ENCODE assay signal across 8 cellular contexts in genomic region chr7:139231513-139232376, GRCh38. TPM values are rescaled to one million over a fixed set of nuclear protein-coding genes. Genes with fewer than 3 reads are reported as not detected.
DNase-seq lines count a peak whose midpoint lies in the region; ATAC-seq and TF ChIP-seq lines count a peak whose summit lies in the region.

No MANE protein-coding gene starts in this region.

- H3K4me3 ChIP-seq in AG04450 (ENCODE audit: low read depth, low read length): peak overlapping the region; percentile 96
- peak overlapping the region; percentile 97 for H3K4me3 ChIP-seq in OCI-LY7 (ENCODE audit: low read depth, low read length, poor library complexity, severe bottlenecking)
- H3K4me3 ChIP-seq in trophoblast cell (ENCODE audit: low read depth, low read length): peak overlapping the region; percentile 100

- H2AFZ ChIP-seq in OCI-LY7 (ENCODE audit: low read length) (peak overlapping the region; percentile 96), trophoblast cell (ENCODE audit: insufficient read depth, low read length, poor library complexity) (peak overlapping the region; percentile 78)

- no peak overlapping the region for H3K23ac ChIP-seq in trophoblast cell (ENCODE audit: low read length)

- peak overlapping the region; percentile 41 for H3K4ac ChIP-seq in trophoblast cell (ENCODE audit: low read depth, low read length)

- H3K4me1 ChIP-seq in OCI-LY7 (ENCODE audit: insufficient read depth, low read length, poor library complexity, severe bottlenecking) (peaks cover 14% of the 10 kb centered on the region), trophoblast cell (ENCODE audit: control insufficient read depth in 1 of 2, insufficient read depth in 2 of 2, low read length in 2 of 2) (peaks cover 0 to 2% of the 10 kb centered on the region in 2 experiments)

- no peak overlapping the region for H3K27ac Mint-ChIP-seq in activated naive CD4-positive, alpha-beta T cell treated with anti-CD3 and anti-CD28 coated beads for 36 hours

- H3K79me2 ChIP-seq in OCI-LY7 (ENCODE audit: insufficient read depth, low read depth, low read length) (peaks cover 45% of the 10 kb centered on the region), trophoblast cell (ENCODE audit: control insufficient read depth, insufficient read depth, low read length, poor library complexity) (peaks cover 8% of the 10 kb centered on the region)

- H3K9me2 ChIP-seq in OCI-LY7 (ENCODE audit: insufficient read depth, low read length): no peaks in the 10 kb centered on the region

- ATAC-seq in GM18511 (IDR thresholded peaks at IDR 0.05; ENCODE audit: unreplicated experiment) (peak; percentile 39), HG02970 (IDR thresholded peaks at IDR 0.05; ENCODE audit: low FRiP score, unreplicated experiment) (peak; percentile 35), Right ventricle myocardium superior (ENCODE audit: poor library complexity) (peak; percentile 60)

- no peaks in the 10 kb centered on the region for H3K9me3 Mint-ChIP-seq in activated naive CD4-positive, alpha-beta T cell treated with anti-CD3 and anti-CD28 coated beads for 36 hours

- H3K27me3 Mint-ChIP-seq in activated naive CD4-positive, alpha-beta T cell treated with anti-CD3 and anti-CD28 coated beads for 36 hours (ENCODE audit: low read depth): no peaks in the 10 kb centered on the region

- H2BK120ac ChIP-seq in trophoblast cell (ENCODE audit: insufficient read depth, low read length, poor library complexity): peak overlapping the region; percentile 43

- peak overlapping the region; percentile 84 for H4K91ac ChIP-seq in trophoblast cell (ENCODE audit: low read depth, low read length)

- peak overlapping the region; percentile 90 for H4K12ac ChIP-seq in trophoblast cell (ENCODE audit: low read depth, low read length)

- H3K14ac ChIP-seq in trophoblast cell (ENCODE audit: low read length): peak overlapping the region; percentile 81

- peak overlapping the region; percentile 64 for H3K18ac ChIP-seq in trophoblast cell (ENCODE audit: low read length)

- intact Hi-C loops in OCI-LY7 (cut with micrococcal nuclease; ENCODE audit: unreplicated experiment) (loop anchor here (1.0 to 2.0 kb wide), 3 partner anchors 109 to 128 kb away; partner anchors contain the start of genes LUC7L2 and ZC3HAV1), Right ventricle myocardium superior (cut with DNase I) (no loop called here)
- intact Hi-C loops in activated naive CD4-positive, alpha-beta T cell treated with anti-CD3 and anti-CD28 coated beads for 36 hours (cut with micrococcal nuclease): loop anchor here (1.0 to 5.0 kb wide), 10 partner anchors 98 to 936 kb away; partner anchors contain the start of gene TRIM24

- TF ChIP-seq CTCF in AG04450 (IDR thresholded peaks at IDR 0.05; ENCODE audit: low read depth, low read length): no peak
- no peak for TF ChIP-seq CTCF in OCI-LY7 (conservative IDR thresholded peaks at IDR 0.05; ENCODE audit: low read length)

- H3K27me3 ChIP-seq in AG04450 (ENCODE audit: control insufficient read depth, insufficient read depth, low read length) (no peaks in the 10 kb centered on the region), trophoblast cell (ENCODE audit: insufficient read depth, low read length) (peaks cover 2% of the 10 kb centered on the region)

- no CpG with 5 or more reads among the region's 101 CpGs for WGBS in trophoblast cell (ENCODE audit: extremely low coverage, insufficient coverage, insufficient read length)

- peak overlapping the region; percentile 90 for H3K4me3 Mint-ChIP-seq in activated naive CD4-positive, alpha-beta T cell treated with anti-CD3 and anti-CD28 coated beads for 36 hours

- H3K79me1 ChIP-seq in trophoblast cell (ENCODE audit: low read length): peaks cover 9% of the 10 kb centered on the region

- H3K27ac ChIP-seq in AG04450 (ENCODE audit: low read depth, low read length): peak overlapping the region; percentile 85
- H3K27ac ChIP-seq in OCI-LY7 (ENCODE audit: low read depth, low read length, poor library complexity, severe bottlenecking): peak overlapping the region; percentile 63
- H3K27ac ChIP-seq in trophoblast cell (ENCODE audit: low read depth, low read length): peak overlapping the region; percentile 48

- no peak for DNase-seq in AG04450 (ENCODE audit: low read depth, low spot score)
- DNase-seq in OCI-LY7 (ENCODE audit: low spot score): peak; percentile 55
- peak; percentile 36 for DNase-seq in activated naive CD4-positive, alpha-beta T cell treated with anti-CD3 and anti-CD28 coated beads for 36 hours
- DNase-seq in Right ventricle myocardium superior: no peak
- peak in 1 of 2 donors; percentile 34 for DNase-seq in trophoblast cell
- no peak for DNase-seq in NCI-H187 treated with DMSO at 0.1 percent for 48 hours (lab: John Stamatoyannopoulos, UW)

- POLR2A ChIA-PET in AG04450 (lab: Yijun Ruan, JAX) (interaction anchor here (1.0 kb wide), 1 partner anchor 99 kb away, joined by 3 read pairs; a partner anchor contains a TSS), OCI-LY7 (lab: Charles Lee) (interaction anchor here (0.6 to 2.2 kb wide), 4 partner anchors 47 to 1095 kb away, joined by 3 to 5 read pairs (median 4); no protein-coding TSS in a partner anchor)

- H3K36me3 ChIP-seq in OCI-LY7 (ENCODE audit: insufficient read depth, low read length) (no peaks in the 10 kb centered on the region), trophoblast cell (ENCODE audit: control insufficient read depth in 1 of 2, insufficient read depth in 2 of 2, low read length in 2 of 2) (no peaks in the 10 kb centered on the region)

- CTCF ChIA-PET in AG04450 (lab: Charles Lee): interaction anchor here (0.7 to 0.9 kb wide), 2 partner anchors 108 to 172 kb away, joined by 3 read pairs; no protein-coding TSS in a partner anchor
- CTCF ChIA-PET in OCI-LY7 (lab: Charles Lee; ENCODE audit: unreplicated experiment): interaction anchor here (0.6 kb wide), 1 partner anchor 193 kb away, joined by 5 read pairs; no protein-coding TSS in a partner anchor
- CTCF ChIA-PET in activated naive CD4-positive, alpha-beta T cell treated with anti-CD3 and anti-CD28 coated beads for 36 hours (lab: Charles Lee): interaction anchor here (1.0 to 1.7 kb wide), 3 partner anchors 10 to 136 kb away, joined by 3 to 5 read pairs (median 3); no protein-coding TSS in a partner anchor

- H2AK5ac ChIP-seq in trophoblast cell (ENCODE audit: low read length): no peak overlapping the region

- peak overlapping the region; percentile 48 for H2BK5ac ChIP-seq in trophoblast cell (ENCODE audit: low read depth, low read length, poor library complexity)

- no peaks in the 10 kb centered on the region; the same call in 1 of the 2 replicates for H3K9me3 ChIP-seq in AG04450 (ENCODE audit: control insufficient read depth, insufficient read depth, low read length)
- no peaks in the 10 kb centered on the region for H3K9me3 ChIP-seq in OCI-LY7 (ENCODE audit: low read length)
- H3K9me3 ChIP-seq in trophoblast cell (ENCODE audit: insufficient read depth, low read depth, low read length): peaks cover 1% of the 10 kb centered on the region

- peaks cover 3% of the 10 kb centered on the region for H3K36me3 Mint-ChIP-seq in activated naive CD4-positive, alpha-beta T cell treated with anti-CD3 and anti-CD28 coated beads for 36 hours (ENCODE audit: low read depth)

- H3K4me2 ChIP-seq in OCI-LY7 (ENCODE audit: low read length) (peak overlapping the region; percentile 84), trophoblast cell (ENCODE audit: low read length) (peak overlapping the region; percentile 96)

- H4K20me1 ChIP-seq in OCI-LY7 (ENCODE audit: insufficient read depth, low read length): peaks cover 10% of the 10 kb centered on the region; the same call in 1 of the 2 replicates

- peak overlapping the region; percentile 98 for H3K9ac ChIP-seq in trophoblast cell (ENCODE audit: low read length)

- H4K8ac ChIP-seq in trophoblast cell (ENCODE audit: low read depth, low read length): peak overlapping the region; percentile 96

- no TSS peak for BruUV-seq in OCI-LY7 (replicated peaks; lab: Mats Ljungman, UMichigan)

- H3K4me1 Mint-ChIP-seq in activated naive CD4-positive, alpha-beta T cell treated with anti-CD3 and anti-CD28 coated beads for 36 hours (ENCODE audit: low read depth): peaks cover 24% of the 10 kb centered on the region

- H2BK12ac ChIP-seq in trophoblast cell (ENCODE audit: low read length): peak overlapping the region; percentile 24

RNA-seq across cellular contexts. Expression of gene UBN2, which starts 0.7 kb away (rescaled TPM):
- polyA plus RNA-seq in AG04450 (2011; rRNA removed): 3.3 and 4.7 TPM in 2 replicates
- polyA minus RNA-seq in AG04450 (2011; rRNA and poly(A)+ RNA removed): 5.4 and 8.6 TPM in 2 replicates
- 7.2 and 8.0 TPM in 2 replicates for total RNA-seq in OCI-LY7 (2014; rRNA removed; shearing (Covaris generic))
- total RNA-seq in OCI-LY7 (2022) (19.9 and 21.1 TPM in 2 replicates), Right ventricle myocardium superior (11.9 TPM)
- total RNA-seq in activated naive CD4-positive, alpha-beta T cell treated with anti-CD3 and anti-CD28 coated beads for 36 hours: 10 to 100 TPM in 1 of 2 experiments, 1 to 10 TPM in 1; 9.7 to 10.6 TPM
- polyA plus RNA-seq in trophoblast cell (2013): 7.9 and 8.6 TPM in 2 replicates

Comparison
In these comparisons a context has a peak if more than half of its experiments do, and no peak if none do; other contexts are left out.
1. DNase-seq: peak in OCI-LY7 (single experiment) and activated naive CD4-positive, alpha-beta T cell treated with anti-CD3 and anti-CD28 coated beads for 36 hours (single experiment); none in AG04450 (single experiment), Right ventricle myocardium superior (single experiment) and NCI-H187 treated with DMSO at 0.1 percent for 48 hours (single experiment).
2. Peak in every context shown above with its lines, with median percentiles within 50 percentile points of each other: H3K27ac ChIP-seq, H3K4me3 ChIP-seq and ATAC-seq.